In genomic region chr22:40651057-40651456, GRCh38 we compare ENCODE assay signal across 8 cellular contexts. TPM values are rescaled to one million over a fixed set of nuclear protein-coding genes. Genes with fewer than 3 reads are reported as not detected.
DNase-seq lines count a peak whose midpoint lies in the region; ATAC-seq, FAIRE-seq and TF ChIP-seq lines count a peak whose summit lies in the region.

No MANE protein-coding gene starts in this region.

- no peak for TF ChIP-seq CTCF in right atrium auricular region (IDR thresholded peaks at IDR 0.05)
- TF ChIP-seq CTCF in bronchial epithelial cell (IDR thresholded peaks at IDR 0.05; ENCODE audit: insufficient read depth, low read length, severe bottlenecking): no peak
- TF ChIP-seq CTCF in neural crest cell (conservative IDR thresholded peaks at IDR 0.05): no peak

- no peaks in the 10 kb centered on the region for H3K36me3 Mint-ChIP-seq in neural crest cell (ENCODE audit: low read depth)

- no peak overlapping the region for H3K4me3 Mint-ChIP-seq in neural crest cell

- H3K36me3 ChIP-seq in right atrium auricular region: no peaks in the 10 kb centered on the region
- H3K36me3 ChIP-seq in bronchial epithelial cell (ENCODE audit: control insufficient read depth, insufficient read depth, low read length): no peaks in the 10 kb centered on the region

- no peaks in the 10 kb centered on the region for H3K9me3 Mint-ChIP-seq in neural crest cell

- H3K4me1 Mint-ChIP-seq in neural crest cell: peaks cover 34% of the 10 kb centered on the region

- peak overlapping the region in 1 of 2 donors; percentile 63 for H3K4me3 ChIP-seq in right atrium auricular region
- no peak overlapping the region for H3K4me3 ChIP-seq in bronchial epithelial cell (ENCODE audit: low read depth, low read length)

- no peaks in the 10 kb centered on the region for H3K9me3 ChIP-seq in right atrium auricular region

- H3K27me3 Mint-ChIP-seq in neural crest cell (ENCODE audit: low read depth): no peaks in the 10 kb centered on the region

- no peak for FAIRE-seq in bronchial epithelial cell (lab: Jason Lieb, UNC)

- H3K27ac Mint-ChIP-seq in neural crest cell (ENCODE audit: unreplicated experiment): peak overlapping the region; percentile 22

- ATAC-seq in left ventricle myocardium superior: no peak
- ATAC-seq in HG02981 (IDR thresholded peaks at IDR 0.05; ENCODE audit: unreplicated experiment): no peak
- no peak for ATAC-seq in GM18517 (IDR thresholded peaks at IDR 0.05; ENCODE audit: unreplicated experiment)

- intact Hi-C loops in left ventricle myocardium superior (cut with micrococcal nuclease): no loop called here

- no peak for DNase-seq in right atrium auricular region (ENCODE audit: low spot score)
- DNase-seq in left ventricle myocardium superior: no peak
- DNase-seq in bronchial epithelial cell (ENCODE audit: low read depth): peak; percentile 12
- DNase-seq in neural crest cell (ENCODE audit: low read depth, low spot score): no peak
- DNase-seq in HT-29 (ENCODE audit: low spot score): no peak
- no peak for DNase-seq in SIG-M5 (lab: John Stamatoyannopoulos, UW)

- H3K27me3 ChIP-seq in right atrium auricular region (no peaks in the 10 kb centered on the region), bronchial epithelial cell (ENCODE audit: control insufficient read depth, insufficient read depth, low read length) (no peaks in the 10 kb centered on the region)

- H3K4me1 ChIP-seq in right atrium auricular region: peaks cover 0 to 40% of the 10 kb centered on the region in 2 donors

- peak overlapping the region; percentile 95 to 97 for H3K27ac ChIP-seq in right atrium auricular region

RNA-seq across cellular contexts. Expression of gene MRTFA, which starts 14.5 kb away (rescaled TPM):
- total RNA-seq in right atrium auricular region: 10 to 100 TPM; 45.8 to 55.2 TPM
- total RNA-seq in left ventricle myocardium superior: 32.5 TPM
- total RNA-seq in bronchial epithelial cell: 23.9 and 25.3 TPM in 2 replicates
- total RNA-seq in neural crest cell: 45.0 and 52.8 TPM in 2 replicates
- total RNA-seq in HT-29 (2014; rRNA removed; shearing (Covaris generic)): 23.6 and 26.1 TPM in 2 replicates

RNA-seq across cellular contexts. Expression of gene MCHR1, which starts 28.2 kb away (rescaled TPM):
- 1 to 10 TPM in 1 of 2 donors, not detected in 1; 2.0 TPM for total RNA-seq in right atrium auricular region
- 1.4 TPM for total RNA-seq in left ventricle myocardium superior
- total RNA-seq in bronchial epithelial cell: not detected in 2 replicates
- 0.84 and 1.3 TPM in 2 replicates for total RNA-seq in neural crest cell
- total RNA-seq in HT-29 (2014; rRNA removed; shearing (Covaris generic)): not detected in 2 replicates
